In the genomic region with DNA sequence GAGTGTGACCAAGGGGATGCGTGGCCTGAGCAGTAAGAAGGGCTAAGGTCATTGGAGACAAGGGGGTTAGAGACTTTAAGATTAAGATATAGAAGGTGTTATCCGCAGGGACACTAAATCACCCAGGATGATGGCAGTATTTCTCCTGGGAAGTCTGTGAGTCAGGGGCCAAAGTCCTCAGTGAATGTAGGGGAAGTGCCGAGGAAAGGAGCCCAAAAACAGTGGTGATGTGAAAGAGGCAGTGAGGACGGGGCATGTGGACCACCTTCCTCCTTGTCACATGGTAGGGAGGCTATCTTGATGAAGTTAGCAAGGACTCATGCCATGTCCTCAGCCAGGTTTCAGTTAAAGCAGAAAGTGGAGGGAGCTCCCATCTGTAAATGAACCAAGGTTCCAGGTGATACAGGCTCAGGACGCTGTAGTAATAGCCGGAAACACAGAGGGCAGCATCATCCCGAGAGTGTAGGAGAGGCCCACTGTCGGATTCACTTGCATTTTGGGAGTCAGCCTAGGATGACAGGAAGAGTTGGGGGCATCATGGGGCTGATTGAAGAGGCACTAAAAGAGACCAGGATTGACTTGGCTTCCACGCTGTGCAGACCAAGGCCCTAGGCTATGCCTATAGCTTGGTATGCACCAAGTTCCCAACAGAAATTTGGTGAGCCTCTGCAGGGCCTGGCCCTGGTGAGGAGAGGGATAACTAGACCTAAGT, we compare ENCODE assay signal across 14 cellular contexts. TPM values are rescaled to one million over a fixed set of nuclear protein-coding genes. Genes with fewer than 3 reads are reported as not detected.
A peak's percentile ranks its signal among the peaks of the same experiment; 100 is the strongest.
DNase-seq lines count a peak whose midpoint lies in the region; ATAC-seq and TF ChIP-seq lines count a peak whose summit lies in the region.
"Had no signal": no experiment of that assay in that cellular context is flagged by ENCODE, and none has a peak within 500 bp of the region (broad histone marks: within the 10 kb centered on the region; RNA-seq: fewer than 3 reads in every experiment).

No MANE protein-coding gene starts in this region.

- H3K36me3 ChIP-seq in heart left ventricle = no peaks in the 10 kb centered on the region

- peaks cover 32% of the 10 kb centered on the region for H3K4me1 Mint-ChIP-seq in Calu3 (ENCODE audit: low read depth, unreplicated experiment)
- peaks cover 12% of the 10 kb centered on the region for H3K4me1 Mint-ChIP-seq in activated naive CD4-positive, alpha-beta T cell treated with anti-CD3 and anti-CD28 coated beads for 36 hours (ENCODE audit: low read depth)

- no peaks in the 10 kb centered on the region for H3K4me1 ChIP-seq in heart left ventricle

- TF ChIP-seq CTCF in Calu3 (IDR thresholded peaks at IDR 0.05; ENCODE audit: unreplicated experiment) = no peak
- TF ChIP-seq CTCF in heart left ventricle (IDR thresholded peaks at IDR 0.05) = no peak

- H3K4me3 ChIP-seq in heart left ventricle = no peak overlapping the region
- H3K4me3 ChIP-seq: skin epidermis had no signal

- H3K36me3 Mint-ChIP-seq in Calu3 (ENCODE audit: insufficient read depth, unreplicated experiment) = peaks cover 6% of the 10 kb centered on the region
- no peaks in the 10 kb centered on the region for H3K36me3 Mint-ChIP-seq in activated naive CD4-positive, alpha-beta T cell treated with anti-CD3 and anti-CD28 coated beads for 36 hours (ENCODE audit: low read depth)

- H3K27ac ChIP-seq in heart left ventricle = no peak overlapping the region
- H3K27ac ChIP-seq: skin epidermis had no signal

- TF ChIP-seq POLR2A in heart left ventricle (IDR thresholded peaks at IDR 0.05) = no peak

- CTCF ChIA-PET in Calu3 (lab: Charles Lee) = interaction anchor here (0.7 to 1.2 kb wide), 2 partner anchors 142 to 147 kb away, joined by 4 to 7 read pairs; no protein-coding TSS in a partner anchor
- CTCF ChIA-PET in activated naive CD4-positive, alpha-beta T cell treated with anti-CD3 and anti-CD28 coated beads for 36 hours (lab: Charles Lee) = interaction anchor here (0.7 to 1.0 kb wide), 3 partner anchors 72 to 151 kb away, joined by 3 read pairs; no protein-coding TSS in a partner anchor

- no TSS peak for BruUV-seq in Calu3 (replicated peaks; lab: Mats Ljungman, UMichigan)

- H3K27me3 Mint-ChIP-seq in Calu3 (ENCODE audit: unreplicated experiment) = no peaks in the 10 kb centered on the region
- H3K27me3 Mint-ChIP-seq in activated naive CD4-positive, alpha-beta T cell treated with anti-CD3 and anti-CD28 coated beads for 36 hours (ENCODE audit: low read depth) = no peaks in the 10 kb centered on the region

- no peak overlapping the region for H3K4me3 Mint-ChIP-seq in Calu3 (ENCODE audit: low read depth, unreplicated experiment)
- no peak overlapping the region for H3K4me3 Mint-ChIP-seq in activated naive CD4-positive, alpha-beta T cell treated with anti-CD3 and anti-CD28 coated beads for 36 hours
- H3K4me3 Mint-ChIP-seq: activated CD4-positive, alpha-beta T cell treated with anti-CD3 and anti-CD28 coated beads for 36 hours; activated T-cell treated with anti-CD3 and anti-CD28 coated beads, Interleukin-2, amount 50 U/mL, for 72 hours had no signal

- intact Hi-C loops in Calu3 (cut with micrococcal nuclease; ENCODE audit: unreplicated experiment) = no loop called here
- intact Hi-C loops in left colon (cut with DNase I, micrococcal nuclease) = no loop called here
- intact Hi-C loops in activated naive CD4-positive, alpha-beta T cell treated with anti-CD3 and anti-CD28 coated beads for 36 hours (cut with micrococcal nuclease) = no loop called here
- intact Hi-C loops in heart left ventricle (cut with DNase I) = loop anchor here in 2 of 10 donors (10.0 kb wide), 1 partner anchor 72 kb away; no protein-coding TSS in a partner anchor

- peak overlapping the region; percentile 9 for H3K27ac Mint-ChIP-seq in Calu3 (ENCODE audit: unreplicated experiment)
- no peak overlapping the region for H3K27ac Mint-ChIP-seq in activated naive CD4-positive, alpha-beta T cell treated with anti-CD3 and anti-CD28 coated beads for 36 hours
- H3K27ac Mint-ChIP-seq: activated CD4-positive, alpha-beta T cell treated with anti-CD3 and anti-CD28 coated beads for 36 hours; activated T-cell treated with anti-CD3 and anti-CD28 coated beads, Interleukin-2, amount 50 U/mL, for 72 hours had no signal

- DNase-seq in Calu3 = peak; percentile 36
- DNase-seq in HT-29 (ENCODE audit: low spot score) = peak; percentile 75
- no peak for DNase-seq in left colon
- DNase-seq in NCI-H526 treated with DMSO at 0.1 percent for 48 hours (lab: John Stamatoyannopoulos, UW) = no peak
- DNase-seq in activated naive CD4-positive, alpha-beta T cell treated with anti-CD3 and anti-CD28 coated beads for 36 hours = no peak
- DNase-seq in heart left ventricle = no peak
- no peak for DNase-seq in NCI-H510A (lab: John Stamatoyannopoulos, UW)
- DNase-seq: activated CD4-positive, alpha-beta T cell treated with anti-CD3 and anti-CD28 coated beads for 36 hours; activated T-cell treated with anti-CD3 and anti-CD28 coated beads, Interleukin-2, amount 50 U/mL, for 72 hours; AML-193; kidney; NCI-H1048 had no signal

- ATAC-seq in SK-N-SH treated with all-trans-retinoic acid at 6 μM for 48 hours = peak; percentile 59
- peak; percentile 78 for ATAC-seq in left colon
- ATAC-seq in heart left ventricle = no peak
- ATAC-seq: activated CD4-positive, alpha-beta T cell treated with anti-CD3 and anti-CD28 coated beads for 36 hours; activated T-cell treated with anti-CD3 and anti-CD28 coated beads, Interleukin-2, amount 50 U/mL, for 72 hours had no signal

- no peaks in the 10 kb centered on the region for H3K9me3 ChIP-seq in heart left ventricle

- 83 to 90% (median 88%) methylated on average over 8 to 9 of the region's 9 CpGs for WGBS in heart left ventricle, 4 donors

- peaks cover 5% of the 10 kb centered on the region for H3K9me3 Mint-ChIP-seq in Calu3 (ENCODE audit: low read depth, unreplicated experiment)
- no peaks in the 10 kb centered on the region for H3K9me3 Mint-ChIP-seq in activated naive CD4-positive, alpha-beta T cell treated with anti-CD3 and anti-CD28 coated beads for 36 hours
- H3K9me3 Mint-ChIP-seq: activated T-cell treated with anti-CD3 and anti-CD28 coated beads, Interleukin-2, amount 50 U/mL, for 72 hours had no signal

- no peaks in the 10 kb centered on the region for H3K27me3 ChIP-seq in heart left ventricle

TF ChIP-seq in SK-N-SH treated with all-trans-retinoic acid at 6 μM for 48 hours, 23 proteins besides CTCF, POLR2A, EP300 and RAD21:
- TF ChIP-seq CSDC2 (CRISPR knock-in tag; IDR thresholded peaks at IDR 0.05) = no peak
- TF ChIP-seq ZNF565 (CRISPR knock-in tag; conservative IDR thresholded peaks at IDR 0.05; ENCODE audit: low read depth) = no peak
- no peak for TF ChIP-seq OSR1 (CRISPR knock-in tag; IDR thresholded peaks at IDR 0.05)

RNA-seq across cellular contexts. Expression of gene WEE1, which starts 33.5 kb away (rescaled TPM):
- total RNA-seq in Calu3 (2022) (50.7 and 53.6 TPM in 2 replicates), left colon (10 to 100 TPM; 16.1 to 23.9 TPM), heart left ventricle (10 to 100 TPM; 33.0 to 89.2 (median 68.7) TPM)
- 152 and 157 TPM in 2 replicates for total RNA-seq in HT-29 (2014; rRNA removed; shearing (Covaris generic))
- 10 to 100 TPM; 41.8 to 46.6 TPM for total RNA-seq in activated naive CD4-positive, alpha-beta T cell treated with anti-CD3 and anti-CD28 coated beads for 36 hours
- 10 to 100 TPM; 14.5 to 49.2 TPM for polyA plus RNA-seq in heart left ventricle

RNA-seq across cellular contexts. Expression of gene SWAP70, which starts 56.9 kb away (rescaled TPM):
- total RNA-seq in Calu3 (2022) (19.9 and 20.7 TPM in 2 replicates), left colon (10 to 100 TPM; 15.7 to 21.9 TPM), heart left ventricle (10 to 100 TPM; 16.7 to 38.5 (median 24.0) TPM)
- 4.4 and 5.1 TPM in 2 replicates for total RNA-seq in HT-29 (2014; rRNA removed; shearing (Covaris generic))
- 1 to 10 TPM; 8.2 to 9.5 TPM for total RNA-seq in activated naive CD4-positive, alpha-beta T cell treated with anti-CD3 and anti-CD28 coated beads for 36 hours
- 10 to 100 TPM in 1 of 2 donors, 1 to 10 TPM in 1; 6.0 to 18.9 TPM for polyA plus RNA-seq in heart left ventricle

Comparison
In these comparisons a context has a peak if more than half of its experiments do, and no peak if none do; other contexts are left out.
1. DNase-seq: peak in Calu3 (single experiment) and HT-29 (single experiment); none in left colon (0 of 2), NCI-H526 treated with DMSO at 0.1 percent for 48 hours (single experiment), activated naive CD4-positive, alpha-beta T cell treated with anti-CD3 and anti-CD28 coated beads for 36 hours (single experiment), heart left ventricle (0 of 5) and NCI-H510A (single experiment).
2. ATAC-seq: peak in SK-N-SH treated with all-trans-retinoic acid at 6 μM for 48 hours (single experiment) and left colon (single experiment); none in heart left ventricle (0 of 4).